8 cellular contexts compared by ENCODE assay signal in the genomic region with DNA sequence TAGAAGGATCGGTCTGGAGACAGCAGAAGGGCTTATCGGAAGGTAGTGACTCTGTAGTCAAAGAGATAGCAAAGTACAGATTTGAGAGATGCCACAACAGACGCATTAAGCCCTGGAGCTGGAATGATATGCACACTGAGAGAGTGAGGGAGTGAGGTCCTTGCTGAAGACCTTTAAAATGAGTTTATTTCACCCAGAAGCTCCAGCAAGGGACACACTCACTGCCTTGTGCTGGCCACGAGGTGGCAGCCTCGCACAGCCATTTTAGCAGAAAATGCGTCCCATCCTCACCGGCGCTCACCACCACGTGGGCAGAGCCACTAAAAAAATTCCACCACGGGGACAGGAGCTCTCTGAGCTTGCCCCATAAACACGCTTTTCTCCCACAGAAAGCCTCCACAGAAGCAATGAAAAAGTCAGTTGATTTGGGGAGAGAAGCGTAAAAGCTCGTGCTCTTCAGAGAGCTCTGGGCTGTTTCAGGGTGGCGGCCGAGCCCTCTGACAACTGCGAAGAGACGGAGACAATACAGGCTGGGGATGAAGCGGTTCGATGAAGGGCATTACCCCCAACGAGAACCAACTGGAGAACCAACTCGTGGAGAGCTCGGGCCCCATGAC.
A peak's percentile ranks its signal among the peaks of the same experiment; 100 is the strongest.
DNase-seq lines count a peak whose midpoint lies in the region; ATAC-seq and TF ChIP-seq lines count a peak whose summit lies in the region.

No MANE protein-coding gene starts in this region.

- peaks cover 14% of the 10 kb centered on the region for H3K4me1 ChIP-seq in SJCRH30
- H3K4me1 ChIP-seq in gastroesophageal sphincter: peaks cover 9 to 94% (median 48%) of the 10 kb centered on the region in 3 donors
- H3K4me1 ChIP-seq in tibial nerve: peaks cover 7 to 97% (median 72%) of the 10 kb centered on the region in 4 donors

- no peak for TF ChIP-seq POLR2A in gastroesophageal sphincter (IDR thresholded peaks at IDR 0.05)
- TF ChIP-seq POLR2A in tibial nerve (IDR thresholded peaks at IDR 0.05): peak in 1 of 2 donors; percentile 26

- H3K27ac ChIP-seq in SJCRH30 (no peak overlapping the region), gastroesophageal sphincter (peak overlapping the region in 3 of 4 donors; percentile 21 to 79 (median 70)), tibial nerve (peak overlapping the region; percentile 75 to 99 (median 88))

- no peaks in the 10 kb centered on the region for H3K9me3 ChIP-seq in SJCRH30 (replicated peaks)
- H3K9me3 ChIP-seq in gastroesophageal sphincter: no peaks in the 10 kb centered on the region
- H3K9me3 ChIP-seq in tibial nerve: no peaks in the 10 kb centered on the region

- H3K27me3 ChIP-seq in SJCRH30: no peaks in the 10 kb centered on the region
- H3K27me3 ChIP-seq in gastroesophageal sphincter: no peaks in the 10 kb centered on the region
- no peaks in the 10 kb centered on the region for H3K27me3 ChIP-seq in tibial nerve

- ATAC-seq in gastroesophageal sphincter (peak; percentile 42), HG03432 (IDR thresholded peaks at IDR 0.05; ENCODE audit: unreplicated experiment) (no peak)

- no peak overlapping the region for H3K4me3 ChIP-seq in SJCRH30
- H3K4me3 ChIP-seq in gastroesophageal sphincter: no peak overlapping the region
- no peak overlapping the region for H3K4me3 ChIP-seq in tibial nerve

- no peak for TF ChIP-seq EP300 in gastroesophageal sphincter (IDR thresholded peaks at IDR 0.05)
- TF ChIP-seq EP300 in tibial nerve (IDR thresholded peaks at IDR 0.05): peak; percentile 44 to 61

- 24 to 76% methylated on average over 3 to 21 of the region's 22 CpGs for WGBS in gastroesophageal sphincter (ENCODE audit: low coverage in 1 of 2), 2 donors
- 31 to 41% methylated on average over 22 of the region's 22 CpGs for WGBS in tibial nerve, 2 donors

- DNase-seq in GDM1 (lab: John Stamatoyannopoulos, UW) (peak; percentile 58), HK-2 (ENCODE audit: unreplicated experiment) (peak; percentile 76), SJCRH30 (peak; percentile 60 to 73), occipital lobe (lab: John Stamatoyannopoulos, UW) (peak; percentile 71), tibial nerve (ENCODE audit: low spot score in 2 of 2) (no peak)
- DNase-seq in activated naive CD4-positive, alpha-beta T cell treated with Interleukin-2 at 50 U/mL for 16 hours: peak; percentile 78

- TF ChIP-seq CTCF in gastroesophageal sphincter (IDR thresholded peaks at IDR 0.05) (peak; percentile 80 to 90 (median 84)), tibial nerve (IDR thresholded peaks at IDR 0.05) (peak; percentile 77 to 92 (median 83))

- peaks cover 11% of the 10 kb centered on the region; the same call in 1 of the 2 replicates for H3K36me3 ChIP-seq in SJCRH30
- peaks cover 0 to 65% of the 10 kb centered on the region in 2 donors for H3K36me3 ChIP-seq in gastroesophageal sphincter
- H3K36me3 ChIP-seq in tibial nerve: peaks cover 0 to 43% (median 0%) of the 10 kb centered on the region in 3 donors

Comparison
In these comparisons a context has a peak if more than half of its experiments do, and no peak if none do; other contexts are left out.
1. DNase-seq: peak in GDM1 (single experiment), HK-2 (single experiment), SJCRH30 (2 of 2), activated naive CD4-positive, alpha-beta T cell treated with Interleukin-2 at 50 U/mL for 16 hours (single experiment) and occipital lobe (single experiment); none in tibial nerve (0 of 2).